ENCODE assay signal across 8 cellular contexts in genomic region chr3:65785065-65785645, GRCh38.
DNase-seq lines count a peak whose midpoint lies in the region; ATAC-seq and TF ChIP-seq lines count a peak whose summit lies in the region.

No MANE protein-coding gene starts in this region.

- H3K79me1 ChIP-seq in mesenchymal stem cell (replicated peaks; ENCODE audit: low read length, poor library complexity, severe bottlenecking), result peaks cover 11% of the 10 kb centered on the region

- H3K4me3 ChIP-seq in AG10803 (ENCODE audit: low read length) (no peak overlapping the region), HCT116 (replicated peaks in 1 of 2; ENCODE audit: low read depth in 1 of 2, low read length in 2 of 2) (no peak overlapping the region), choroid plexus epithelial cell (ENCODE audit: low read depth, low read length) (no peak overlapping the region), mesenchymal stem cell (ENCODE audit: insufficient read depth in 1 of 2, low read depth in 1 of 2, low read length in 2 of 2) (no peak overlapping the region)

- no peak overlapping the region for H2AK5ac ChIP-seq in mesenchymal stem cell (ENCODE audit: low read length, severe bottlenecking)

- no peak overlapping the region for H2BK5ac ChIP-seq in mesenchymal stem cell (ENCODE audit: low read depth, low read length, poor library complexity, severe bottlenecking)

- H2BK15ac ChIP-seq in mesenchymal stem cell (ENCODE audit: low read depth, poor library complexity, severe bottlenecking), result no peak overlapping the region

- no peaks in the 10 kb centered on the region for H4K20me1 ChIP-seq in HCT116 (ENCODE audit: insufficient read depth)

- H3K23ac ChIP-seq in mesenchymal stem cell (ENCODE audit: low read length in 2 of 2), result no peak overlapping the region

- no peak overlapping the region for H3K27ac ChIP-seq in HCT116 (ENCODE audit: low read depth, low read length)
- H3K27ac ChIP-seq in mesenchymal stem cell (ENCODE audit: low read length, poor library complexity, severe bottlenecking), result no peak overlapping the region

- no TSS peak for BruUV-seq in HCT116 (replicated peaks; lab: Mats Ljungman, UMichigan)

- no peak overlapping the region for H2BK12ac ChIP-seq in mesenchymal stem cell (ENCODE audit: low read length in 2 of 2)

- no CpG with 5 or more reads among the region's 6 CpGs for WGBS in mesenchymal stem cell

- H2AFZ ChIP-seq in HCT116 (ENCODE audit: low read depth, low read length, poor library complexity, severe bottlenecking) (no peak overlapping the region), mesenchymal stem cell (ENCODE audit: low read depth, low read length) (no peak overlapping the region)

- no peaks in the 10 kb centered on the region for H3K9me2 ChIP-seq in HCT116 (ENCODE audit: insufficient read depth)

- no peak overlapping the region for H3K14ac ChIP-seq in mesenchymal stem cell (ENCODE audit: low read length in 2 of 2)

- no peak overlapping the region for H4K91ac ChIP-seq in mesenchymal stem cell (ENCODE audit: low read length)

- no peak overlapping the region for H3K4ac ChIP-seq in mesenchymal stem cell (ENCODE audit: low read depth in 1 of 2, low read length in 2 of 2)

- H3K9ac ChIP-seq in HCT116 (ENCODE audit: low read length), result no peak overlapping the region
- peak overlapping the region; percentile 52 for H3K9ac ChIP-seq in mesenchymal stem cell (ENCODE audit: low read length)

- H3K27me3 ChIP-seq in HCT116 (ENCODE audit: insufficient read depth, low read length), result no peaks in the 10 kb centered on the region
- H3K27me3 ChIP-seq in mesenchymal stem cell (ENCODE audit: control insufficient read depth in 1 of 2, insufficient read depth in 1 of 2, low read length in 2 of 2), result no peaks in the 10 kb centered on the region

- H3K4me1 ChIP-seq in HCT116 (ENCODE audit: control insufficient read depth in 1 of 2, insufficient read depth in 2 of 2, low read length in 2 of 2), result peaks cover 0 to 3% of the 10 kb centered on the region in 2 experiments; a peak in 1 of 4 replicates
- peaks cover 3% of the 10 kb centered on the region for H3K4me1 ChIP-seq in mesenchymal stem cell (ENCODE audit: control insufficient read depth, insufficient read depth, low read depth, low read length)

- H3K79me2 ChIP-seq in HCT116 (ENCODE audit: insufficient read depth, low read length), result no peaks in the 10 kb centered on the region

- H3K36me3 ChIP-seq in HCT116 (ENCODE audit: control insufficient read depth in 1 of 2, insufficient read depth in 2 of 2, low read length in 2 of 2), result no peaks in the 10 kb centered on the region
- no peaks in the 10 kb centered on the region for H3K36me3 ChIP-seq in mesenchymal stem cell (ENCODE audit: control insufficient read depth in 1 of 2, insufficient read depth in 2 of 2, low read depth in 1 of 2, low read length in 2 of 2)

- H3K18ac ChIP-seq in mesenchymal stem cell (ENCODE audit: low read depth in 1 of 2, low read length in 2 of 2), result no peak overlapping the region

- H3K4me2 ChIP-seq in HCT116 (ENCODE audit: low read length), result no peak overlapping the region
- H3K4me2 ChIP-seq in mesenchymal stem cell (ENCODE audit: low read length, poor library complexity, severe bottlenecking), result no peak overlapping the region

- no peak overlapping the region for H2BK120ac ChIP-seq in mesenchymal stem cell (ENCODE audit: low read depth, low read length)

- TF ChIP-seq RAD21 in HCT116 (IDR thresholded peaks at IDR 0.05; ENCODE audit: low read depth), result peak; percentile 90

- RAD21 ChIA-PET in HCT116 (lab: Charles Lee; ENCODE audit: low non-redundant PET in 1 of 2, low total read pairs in 2 of 2, uncharacterized antibody in 2 of 2, unreplicated experiment in 2 of 2), result no interaction called here

- intact Hi-C loops in HCT116 (cut with micrococcal nuclease), result loop anchor here (1.0 to 5.0 kb wide), 3 partner anchors 252 to 411 kb away; partner anchors contain the start of gene MAGI1

- TF ChIP-seq CTCF in AG10803 (conservative IDR thresholded peaks at IDR 0.05; ENCODE audit: low read length) (peak; percentile 71), HCT116 (IDR thresholded peaks at IDR 0.05 in 2 of 3, conservative IDR thresholded peaks at IDR 0.05 in 1 of 3; ENCODE audit: borderline replicate concordance in 1 of 3, insufficient read depth in 1 of 3, low read depth in 2 of 3, low read length in 2 of 3) (peak; percentile 60 to 89 (median 66); a peak in 5 of 6 replicates), choroid plexus epithelial cell (conservative IDR thresholded peaks at IDR 0.05; ENCODE audit: low read depth, low read length) (peak; percentile 64)

- CTCF ChIA-PET in HCT116 (lab: Charles Lee), result interaction anchor here (0.7 to 1.3 kb wide), 3 partner anchors 8 to 410 kb away, joined by 3 read pairs; no protein-coding TSS in a partner anchor

- DNase-seq in AG10803 (ENCODE audit: low read depth), result peak; percentile 73
- peak; percentile 32 for DNase-seq in HCT116 (ENCODE audit: low read depth, low spot score)
- DNase-seq in NCI-H82 treated with DMSO at 0.1 percent for 48 hours (lab: John Stamatoyannopoulos, UW; ENCODE audit: unreplicated experiment), result peak; percentile 29
- peak; percentile 87 for DNase-seq in choroid plexus epithelial cell (ENCODE audit: low read depth)
- DNase-seq in mesenchymal stem cell, result peak; percentile 65

- H3K9me3 ChIP-seq in HCT116 (ENCODE audit: control insufficient read depth in 1 of 2, insufficient read depth in 1 of 2, low read depth in 1 of 2, low read length in 2 of 2) (no peaks in the 10 kb centered on the region), mesenchymal stem cell (ENCODE audit: control insufficient read depth, low read length) (no peaks in the 10 kb centered on the region)

- H4K8ac ChIP-seq in mesenchymal stem cell (ENCODE audit: low read length), result no peak overlapping the region

- TF ChIP-seq POLR2A in HCT116 (IDR thresholded peaks at IDR 0.05; ENCODE audit: borderline replicate concordance, extremely low read depth, insufficient read depth, insufficient read length), result no peak
- no peak for TF ChIP-seq POLR2A in GM18505 (IDR thresholded peaks at IDR 0.05; ENCODE audit: borderline replicate concordance, extremely low read depth, insufficient read depth, insufficient read length)

- peak; percentile 70 for ATAC-seq in HCT116
- ATAC-seq in HG03159 (IDR thresholded peaks at IDR 0.05; ENCODE audit: unreplicated experiment), result no peak
- no peak for ATAC-seq in GM18505 (IDR thresholded peaks at IDR 0.05; ENCODE audit: unreplicated experiment)
- no peak for ATAC-seq in HG03139 (IDR thresholded peaks at IDR 0.05; ENCODE audit: unreplicated experiment)

- POLR2A ChIA-PET in HCT116 (lab: Charles Lee), result no interaction called here

TF ChIP-seq in HCT116, 20 proteins besides CTCF, POLR2A, EP300 and RAD21 (continues in another document):
- TF ChIP-seq REST (IDR thresholded peaks at IDR 0.05; ENCODE audit: low read depth) (no peak), ZFX (IDR thresholded peaks at IDR 0.05) (no peak), MAX (IDR thresholded peaks at IDR 0.05) (no peak), EZH2 (IDR thresholded peaks at IDR 0.05) (no peak), ELF1 (IDR thresholded peaks at IDR 0.05; ENCODE audit: borderline replicate concordance, low read depth) (peak; percentile 13; the same call in 1 of the 2 replicates), SRF (IDR thresholded peaks at IDR 0.05; ENCODE audit: low read depth) (no peak), TCF7L2 (IDR thresholded peaks at IDR 0.05; ENCODE audit: borderline replicate concordance, extremely low read depth, insufficient read depth, insufficient read length) (no peak), YY1 (IDR thresholded peaks at IDR 0.05; ENCODE audit: extremely low read depth, insufficient replicate concordance, low read depth, low read length) (no peak), EGR1 (IDR thresholded peaks at IDR 0.05; ENCODE audit: low read depth) (no peak), JUND (IDR thresholded peaks at IDR 0.05) (no peak), FOSL1 (IDR thresholded peaks at IDR 0.05; ENCODE audit: low read depth) (no peak), POLR2AphosphoS5 (IDR thresholded peaks at IDR 0.05; ENCODE audit: low read depth, low read length) (no peak), ATF3 (IDR thresholded peaks at IDR 0.05) (no peak), SP1 (IDR thresholded peaks at IDR 0.05; ENCODE audit: low read depth) (peak; percentile 16; the same call in 1 of the 2 replicates), EZH2phosphoT487 (IDR thresholded peaks at IDR 0.05; ENCODE audit: borderline replicate concordance) (no peak), CBX3 (IDR thresholded peaks at IDR 0.05; ENCODE audit: low read depth) (no peak)

Comparison
In these comparisons a context has a peak if more than half of its experiments do, and no peak if none do; other contexts are left out.
1. DNase-seq: peak in every context shown above with its lines; median percentile 87 in choroid plexus epithelial cell; 73 in AG10803; 65 in mesenchymal stem cell; 32 in HCT116; 29 in NCI-H82 treated with DMSO at 0.1 percent for 48 hours.